Comparison of ENCODE assay signal across 8 cellular contexts in the genomic region with DNA sequence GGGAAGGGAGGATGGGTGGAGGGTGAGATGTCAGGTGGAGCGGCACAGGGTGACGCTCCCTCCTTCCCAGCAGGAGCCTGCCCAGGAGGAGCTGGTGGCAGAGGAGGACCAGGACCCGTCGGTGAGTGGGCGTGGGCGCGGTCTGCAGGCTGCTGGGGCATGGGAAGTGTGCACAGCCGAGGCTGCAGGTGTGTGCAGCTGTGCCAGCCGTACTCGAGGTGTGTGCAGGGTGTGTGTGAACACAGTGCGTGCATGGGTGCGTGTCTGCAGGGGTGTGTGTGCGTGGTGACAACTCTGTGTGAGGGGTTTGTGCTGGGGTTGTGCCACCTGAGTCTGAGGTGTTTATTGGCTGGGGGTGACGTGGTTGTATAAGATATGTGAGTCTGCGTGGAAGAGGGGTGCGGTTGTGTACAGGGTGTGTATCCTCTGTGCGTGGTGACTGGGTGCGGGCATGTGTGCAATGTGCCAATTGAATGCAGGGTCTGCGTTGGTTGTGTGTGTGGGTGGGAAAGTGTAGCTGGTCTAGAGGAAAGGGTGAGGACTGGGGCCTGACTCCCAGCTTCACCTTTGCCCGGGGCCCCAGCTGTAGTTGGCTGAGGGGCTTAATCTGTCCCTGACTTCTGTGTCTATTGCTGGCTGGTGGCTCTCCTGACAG. TPM values are rescaled to one million over a fixed set of nuclear protein-coding genes. Genes with fewer than 3 reads are reported as not detected.
A peak's percentile ranks its signal among the peaks of the same experiment; 100 is the strongest.
DNase-seq lines count a peak whose midpoint lies in the region; ATAC-seq and TF ChIP-seq lines count a peak whose summit lies in the region.

No MANE protein-coding gene starts in this region.

- POLR2A ChIA-PET in GM10248 (lab: Yijun Ruan, JAX): no interaction called here

- no peaks in the 10 kb centered on the region for H3K27me3 Mint-ChIP-seq in activated CD8-positive, alpha-beta memory T cell treated with anti-CD3 and anti-CD28 coated beads, Interleukin-2, amount 10 ng/mL, durations not matched to agents 7 days and 5 days

- peak; percentile 50 for ATAC-seq in activated CD8-positive, alpha-beta memory T cell treated with anti-CD3 and anti-CD28 coated beads, Interleukin-2, amount 10 ng/mL, durations not matched to agents 7 days and 5 days
- peak; percentile 37 for ATAC-seq in omental fat pad (ENCODE audit: low FRiP score)
- ATAC-seq in GM18520 (IDR thresholded peaks at IDR 0.05; ENCODE audit: unreplicated experiment): no peak

- H3K27ac Mint-ChIP-seq in activated CD8-positive, alpha-beta memory T cell treated with anti-CD3 and anti-CD28 coated beads, Interleukin-2, amount 10 ng/mL, durations not matched to agents 7 days and 5 days: peak overlapping the region; percentile 84

- DNase-seq in GM13977 (ENCODE audit: low spot score) (peak; percentile 52), fibroblast of mammary gland (ENCODE audit: low read depth) (no peak), omental fat pad (ENCODE audit: low spot score) (no peak), NCI-H1092 (lab: John Stamatoyannopoulos, UW) (no peak), pons (ENCODE audit: low spot score) (no peak), GM10248 (ENCODE audit: extremely low spot score) (no peak)
- peak; percentile 59 for DNase-seq in activated CD8-positive, alpha-beta memory T cell treated with anti-CD3 and anti-CD28 coated beads, Interleukin-2, amount 10 ng/mL, durations not matched to agents 7 days and 5 days

- H3K9me3 Mint-ChIP-seq in activated CD8-positive, alpha-beta memory T cell treated with anti-CD3 and anti-CD28 coated beads, Interleukin-2, amount 10 ng/mL, durations not matched to agents 7 days and 5 days (ENCODE audit: low read depth): no peaks in the 10 kb centered on the region

- CTCF ChIA-PET in activated CD8-positive, alpha-beta memory T cell treated with anti-CD3 and anti-CD28 coated beads, Interleukin-2, amount 10 ng/mL, durations not matched to agents 7 days and 5 days (lab: Charles Lee): interaction anchor here (0.5 to 5.1 kb wide), 8 partner anchors 9 to 213 kb away, joined by 3 to 39 read pairs (median 4); partner anchors contain the start of genes ACAP1, SENP3, SOX15 and TNFSF13
- CTCF ChIA-PET in GM10248 (lab: Yijun Ruan, JAX): interaction anchor here (0.7 to 4.8 kb wide), 6 partner anchors 9 to 253 kb away, joined by 3 to 43 read pairs (median 3); partner anchors contain the start of gene TNFSF13

- in situ Hi-C loops in GM13977 (cut with MboI; ENCODE audit: low pct_unique_long_range_greater_than_20kb, low sequenced_read_pairs, unreplicated experiment): loop anchor here (25.0 kb wide), 1 partner anchor 187 kb away; the partner anchor contains the start of genes KCTD11 and TMEM95

- peaks cover 22% of the 10 kb centered on the region for H3K36me3 Mint-ChIP-seq in activated CD8-positive, alpha-beta memory T cell treated with anti-CD3 and anti-CD28 coated beads, Interleukin-2, amount 10 ng/mL, durations not matched to agents 7 days and 5 days

- peak overlapping the region; percentile 59 for H3K4me3 ChIP-seq in fibroblast of mammary gland (ENCODE audit: control insufficient read depth, low read depth, low read length)

- H3K4me3 Mint-ChIP-seq in activated CD8-positive, alpha-beta memory T cell treated with anti-CD3 and anti-CD28 coated beads, Interleukin-2, amount 10 ng/mL, durations not matched to agents 7 days and 5 days: peak overlapping the region; percentile 84

- TF ChIP-seq CTCF in GM13977 (IDR thresholded peaks at IDR 0.05; ENCODE audit: extremely low read depth, insufficient read depth, missing control alignments) (no peak), fibroblast of mammary gland (conservative IDR thresholded peaks at IDR 0.05; ENCODE audit: control insufficient read depth, insufficient read depth, low read depth, low read length) (no peak), omental fat pad (IDR thresholded peaks at IDR 0.05) (no peak), GM10248 (IDR thresholded peaks at IDR 0.05; ENCODE audit: control extremely low read depth, extremely low read depth, low read depth, missing control alignments) (no peak)

- peaks cover 59% of the 10 kb centered on the region for H3K4me1 Mint-ChIP-seq in activated CD8-positive, alpha-beta memory T cell treated with anti-CD3 and anti-CD28 coated beads, Interleukin-2, amount 10 ng/mL, durations not matched to agents 7 days and 5 days

RNA-seq across cellular contexts. Expression of gene TNFSF12, which starts 0.7 kb away (rescaled TPM):
- 10 to 100 TPM; 52.8 to 59.4 TPM for total RNA-seq in activated CD8-positive, alpha-beta memory T cell treated with anti-CD3 and anti-CD28 coated beads, Interleukin-2, amount 10 ng/mL, durations not matched to agents 7 days and 5 days
- total RNA-seq in omental fat pad: 10 to 100 TPM; 29.2 to 64.5 (median 41.5) TPM

RNA-seq across cellular contexts. Expression of gene TNFSF13, which starts 9.0 kb away (rescaled TPM):
- total RNA-seq in activated CD8-positive, alpha-beta memory T cell treated with anti-CD3 and anti-CD28 coated beads, Interleukin-2, amount 10 ng/mL, durations not matched to agents 7 days and 5 days: 1 to 10 TPM; 2.2 to 2.5 TPM
- 10 to 100 TPM; 24.5 to 70.9 (median 48.3) TPM for total RNA-seq in omental fat pad

RNA-seq across cellular contexts. Expression of gene SENP3, which starts 12.2 kb away (rescaled TPM):
- 10 to 100 TPM; 55.7 to 70.9 TPM for total RNA-seq in activated CD8-positive, alpha-beta memory T cell treated with anti-CD3 and anti-CD28 coated beads, Interleukin-2, amount 10 ng/mL, durations not matched to agents 7 days and 5 days
- total RNA-seq in omental fat pad: 10 to 100 TPM; 48.9 to 66.7 (median 59.0) TPM

RNA-seq across cellular contexts. Expression of gene CD68, which starts 29.9 kb away (rescaled TPM):
- 10 to 100 TPM in 1 of 2 experiments, 1 to 10 TPM in 1; 10.0 to 26.7 TPM for total RNA-seq in activated CD8-positive, alpha-beta memory T cell treated with anti-CD3 and anti-CD28 coated beads, Interleukin-2, amount 10 ng/mL, durations not matched to agents 7 days and 5 days
- 100 to 1,000 TPM in 3 of 4 donors, 10 to 100 TPM in 1; 99.1 to 321 (median 191) TPM for total RNA-seq in omental fat pad

RNA-seq across cellular contexts. Expression of gene MPDU1, which starts 34.1 kb away (rescaled TPM):
- total RNA-seq in activated CD8-positive, alpha-beta memory T cell treated with anti-CD3 and anti-CD28 coated beads, Interleukin-2, amount 10 ng/mL, durations not matched to agents 7 days and 5 days: 10 to 100 TPM; 57.6 to 76.9 TPM
- total RNA-seq in omental fat pad: 100 to 1,000 TPM in 3 of 4 donors, 10 to 100 TPM in 1; 86.5 to 144 (median 122) TPM

Comparison
In these comparisons a context has a peak if more than half of its experiments do, and no peak if none do; other contexts are left out.
1. DNase-seq: peak in GM13977 (single experiment) and activated CD8-positive, alpha-beta memory T cell treated with anti-CD3 and anti-CD28 coated beads, Interleukin-2, amount 10 ng/mL, durations not matched to agents 7 days and 5 days (single experiment); none in fibroblast of mammary gland (single experiment), omental fat pad (single experiment), NCI-H1092 (single experiment), pons (single experiment) and GM10248 (single experiment).
2. RNA of gene TNFSF13, which starts 9.0 kb away (total RNA-seq): 24.5 to 70.9 TPM in omental fat pad; 2.2 to 2.5 TPM in activated CD8-positive, alpha-beta memory T cell treated with anti-CD3 and anti-CD28 coated beads, Interleukin-2, amount 10 ng/mL, durations not matched to agents 7 days and 5 days; every median in the first group is over 4 times any median in the second.